In the genomic region with DNA sequence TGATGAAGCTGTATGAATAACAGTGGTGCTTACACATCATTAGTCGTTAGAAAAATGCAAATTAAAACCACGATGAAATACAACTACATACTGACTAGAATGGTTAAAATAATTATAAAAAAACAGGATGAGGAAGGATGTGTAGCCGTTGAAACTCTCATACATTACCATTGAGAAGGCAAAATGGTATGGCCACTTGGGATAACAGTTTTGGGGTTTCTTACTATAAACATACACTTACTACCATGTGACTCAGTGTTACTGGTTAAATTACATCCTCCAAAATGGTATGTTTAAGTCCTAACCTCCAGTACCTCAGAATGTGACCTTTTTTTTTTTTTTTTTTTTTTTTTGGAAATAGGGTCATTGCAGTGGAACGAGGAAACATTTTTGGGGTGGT, we compare ENCODE assay signal across 16 cellular contexts. TPM values are rescaled to one million over a fixed set of nuclear protein-coding genes. Genes with fewer than 3 reads are reported as not detected.
DNase-seq lines count a peak whose midpoint lies in the region; ATAC-seq and TF ChIP-seq lines count a peak whose summit lies in the region.
"Had no signal": no experiment of that assay in that cellular context is flagged by ENCODE, and none has a peak within 500 bp of the region (broad histone marks: within the 10 kb centered on the region; RNA-seq: fewer than 3 reads in every experiment).

No MANE protein-coding gene starts in this region.

- H3K4ac ChIP-seq in IMR-90 (ENCODE audit: low read depth, low read length), result no peak overlapping the region

- peak overlapping the region; percentile 89 for H2BK5ac ChIP-seq in IMR-90 (ENCODE audit: low read depth, low read length, poor library complexity, severe bottlenecking)

- H4K91ac ChIP-seq in IMR-90 (ENCODE audit: insufficient read depth, low read depth, low read length), result no peak overlapping the region

- CTCF ChIA-PET in IMR-90 (lab: Yijun Ruan, JAX), result no interaction called here

- H3K36me3 ChIP-seq in IMR-90 (ENCODE audit: control insufficient read depth, insufficient read depth, low read length), result no peaks in the 10 kb centered on the region
- no peaks in the 10 kb centered on the region for H3K36me3 ChIP-seq in brain microvascular endothelial cell (replicated peaks)

- H3K4me2 ChIP-seq in IMR-90 (ENCODE audit: low read depth, low read length), result no peak overlapping the region

- no peak overlapping the region for H3K9ac ChIP-seq in IMR-90 (ENCODE audit: low read depth, low read length)

- H2BK20ac ChIP-seq in IMR-90 (ENCODE audit: low read depth, low read length), result no peak overlapping the region

- TF ChIP-seq POLR2A in IMR-90 (IDR thresholded peaks at IDR 0.05; ENCODE audit: low read depth, low read length), result no peak

- H3K9me1 ChIP-seq in IMR-90 (ENCODE audit: insufficient read depth, low read length), result peaks cover 9% of the 10 kb centered on the region

- no peak overlapping the region for H2BK120ac ChIP-seq in IMR-90 (ENCODE audit: low read depth, low read length)

- no TSS peak for BruUV-seq in IMR-90 (replicated peaks; lab: Mats Ljungman, UMichigan)

- dilution Hi-C loops in IMR-90 (cut with HindIII; ENCODE audit: low sequenced_read_pairs, unreplicated experiment), result no loop called here

- H3K56ac ChIP-seq in IMR-90 (ENCODE audit: extremely low read depth, insufficient read depth, low read length), result no peak overlapping the region

- TF ChIP-seq RAD21 in IMR-90 (IDR thresholded peaks at IDR 0.05; ENCODE audit: low read length), result no peak

- TF ChIP-seq CTCF in IMR-90 (conservative IDR thresholded peaks at IDR 0.05; ENCODE audit: low read depth, low read length) (no peak), brain microvascular endothelial cell (IDR thresholded peaks at IDR 0.05; ENCODE audit: low read depth, low read length, missing control alignments) (no peak)

- no peak overlapping the region for H2AK9ac ChIP-seq in IMR-90 (replicated peaks; ENCODE audit: low read depth, low read length, poor library complexity)

- H2BK15ac ChIP-seq in IMR-90 (ENCODE audit: low read depth, low read length), result no peak overlapping the region

- H3K79me1 ChIP-seq in IMR-90 (ENCODE audit: low read depth in 1 of 2, low read length in 2 of 2), result peaks cover 13 to 46% of the 10 kb centered on the region in 2 experiments

- peak; percentile 62 for DNase-seq in ELR (ENCODE audit: low read depth)
- DNase-seq in IMR-90, result peak; percentile 72
- no peak for DNase-seq in epithelial cell of prostate (ENCODE audit: low read depth, low spot score)
- DNase-seq in DMS79 treated with DMSO at 0.1 percent for 48 hours (lab: John Stamatoyannopoulos, UW), result no peak
- no peak for DNase-seq in brain microvascular endothelial cell
- no peak for DNase-seq in SW 1271 (lab: John Stamatoyannopoulos, UW)
- no peak for DNase-seq in midbrain (lab: John Stamatoyannopoulos, UW)
- DNase-seq: DMS 273 treated with DMSO at 0.1 percent for 48 hours, GOT3, Karpas-422, NCI-H1417 treated with DMSO at 0.1 percent for 48 hours, NCI-H1930, NCI-H226, NCI-H524, SJCRH30 had no signal

- in situ Hi-C loops in IMR-90 (cut with MboI; ENCODE audit: low sequenced_read_pairs), result no loop called here
- in situ Hi-C loops in brain microvascular endothelial cell (cut with HindIII; ENCODE audit: low pct_ligation_motif_present, low sequenced_read_pairs), result no loop called here

- no CpG with 5 or more reads among the region's 4 CpGs for WGBS in IMR-90 (ENCODE audit: extremely low coverage in 2 of 2, insufficient read length in 1 of 2), 2 experiments

- H3K14ac ChIP-seq in IMR-90 (replicated peaks; ENCODE audit: low read depth, low read length), result no peak overlapping the region

- H3K4me1 ChIP-seq in IMR-90 (ENCODE audit: control insufficient read depth, insufficient read depth, low read length), result peaks cover 5% of the 10 kb centered on the region
- H3K4me1 ChIP-seq: SJCRH30 had no signal

- no peaks in the 10 kb centered on the region for H3K27me3 ChIP-seq in IMR-90 (ENCODE audit: control insufficient read depth, insufficient read depth, low read length)
- no peaks in the 10 kb centered on the region for H3K27me3 ChIP-seq in brain microvascular endothelial cell (replicated peaks)
- H3K27me3 ChIP-seq: SJCRH30 had no signal

- no peak overlapping the region for H2AK5ac ChIP-seq in IMR-90 (ENCODE audit: low read depth, low read length)

- no peak overlapping the region for H3K23ac ChIP-seq in IMR-90 (ENCODE audit: low read depth, low read length)

- H3K9me3 ChIP-seq in IMR-90 (ENCODE audit: control insufficient read depth, insufficient read depth, low read length), result no peaks in the 10 kb centered on the region
- H3K9me3 ChIP-seq: SJCRH30 had no signal

- intact Hi-C loops in IMR-90 (cut with micrococcal nuclease), result no loop called here

- H3K18ac ChIP-seq in IMR-90 (ENCODE audit: low read depth, low read length), result no peak overlapping the region

- peaks cover 17% of the 10 kb centered on the region; the same call in 1 of the 2 replicates for H4K20me1 ChIP-seq in IMR-90 (ENCODE audit: insufficient read depth, low read length)

- no peak overlapping the region for H3K4me3 ChIP-seq in IMR-90 (ENCODE audit: insufficient read depth, low read depth, low read length)
- H3K4me3 ChIP-seq in brain microvascular endothelial cell (ENCODE audit: low read depth, low read length), result no peak overlapping the region
- H3K4me3 ChIP-seq: SJCRH30 had no signal

- H3K27ac ChIP-seq in IMR-90 (ENCODE audit: insufficient read depth, low read length), result no peak overlapping the region
- H3K27ac ChIP-seq in epithelial cell of prostate, result peak overlapping the region; percentile 84
- H3K27ac ChIP-seq in brain microvascular endothelial cell, result no peak overlapping the region
- H3K27ac ChIP-seq: HL-60, SJCRH30 had no signal

- POLR2A ChIA-PET in IMR-90 (lab: Charles Lee; ENCODE audit: unreplicated experiment), result no interaction called here

- no peak; the same call in 1 of the 2 replicates for ATAC-seq in IMR-90 (ENCODE audit: low read depth)

- no peak overlapping the region for H4K8ac ChIP-seq in IMR-90 (ENCODE audit: low read depth in 2 of 2, low read length in 2 of 2)

- H2AFZ ChIP-seq in IMR-90 (replicated peaks; ENCODE audit: low read length, poor library complexity), result no peak overlapping the region

- no peak overlapping the region for H4K5ac ChIP-seq in IMR-90 (ENCODE audit: low read depth, low read length)

TF ChIP-seq in IMR-90, 13 proteins besides CTCF, POLR2A, EP300 and RAD21:
- TF ChIP-seq CEBPB (IDR thresholded peaks at IDR 0.05; ENCODE audit: low read depth, low read length) (no peak), RFX5 (IDR thresholded peaks at IDR 0.05; ENCODE audit: low read depth, low read length) (no peak), BHLHE40 (IDR thresholded peaks at IDR 0.05; ENCODE audit: low read depth, low read length) (no peak), NFE2L2 (IDR thresholded peaks at IDR 0.05; ENCODE audit: low read depth, low read length) (no peak), MXI1 (IDR thresholded peaks at IDR 0.05; ENCODE audit: borderline replicate concordance, low read depth, low read length) (no peak), CHD1 (IDR thresholded peaks at IDR 0.05; ENCODE audit: low read depth, low read length) (no peak), FOS (IDR thresholded peaks at IDR 0.05; ENCODE audit: low read depth, low read length) (no peak), SMC3 (IDR thresholded peaks at IDR 0.05; ENCODE audit: low read depth, low read length) (no peak), RCOR1 (IDR thresholded peaks at IDR 0.05; ENCODE audit: insufficient replicate concordance, low read length) (no peak), MAFK (IDR thresholded peaks at IDR 0.05; ENCODE audit: low read depth, low read length) (no peak), MAZ (IDR thresholded peaks at IDR 0.05; ENCODE audit: borderline replicate concordance, low read depth, low read length) (no peak)
- TF ChIP-seq, protein P1, sequence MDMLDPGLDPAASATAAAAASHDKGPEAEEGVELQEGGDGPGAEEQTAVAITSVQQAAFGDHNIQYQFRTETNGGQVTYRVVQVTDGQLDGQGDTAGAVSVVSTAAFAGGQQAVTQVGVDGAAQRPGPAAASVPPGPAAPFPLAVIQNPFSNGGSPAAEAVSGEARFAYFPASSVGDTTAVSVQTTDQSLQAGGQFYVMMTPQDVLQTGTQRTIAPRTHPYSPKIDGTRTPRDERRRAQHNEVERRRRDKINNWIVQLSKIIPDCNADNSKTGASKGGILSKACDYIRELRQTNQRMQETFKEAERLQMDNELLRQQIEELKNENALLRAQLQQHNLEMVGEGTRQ (IDR thresholded peaks at IDR 0.05; ENCODE audit: low read depth, low read length), result no peak
- TF ChIP-seq, protein P2, sequence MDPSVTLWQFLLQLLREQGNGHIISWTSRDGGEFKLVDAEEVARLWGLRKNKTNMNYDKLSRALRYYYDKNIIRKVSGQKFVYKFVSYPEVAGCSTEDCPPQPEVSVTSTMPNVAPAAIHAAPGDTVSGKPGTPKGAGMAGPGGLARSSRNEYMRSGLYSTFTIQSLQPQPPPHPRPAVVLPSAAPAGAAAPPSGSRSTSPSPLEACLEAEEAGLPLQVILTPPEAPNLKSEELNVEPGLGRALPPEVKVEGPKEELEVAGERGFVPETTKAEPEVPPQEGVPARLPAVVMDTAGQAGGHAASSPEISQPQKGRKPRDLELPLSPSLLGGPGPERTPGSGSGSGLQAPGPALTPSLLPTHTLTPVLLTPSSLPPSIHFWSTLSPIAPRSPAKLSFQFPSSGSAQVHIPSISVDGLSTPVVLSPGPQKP (IDR thresholded peaks at IDR 0.05; ENCODE audit: borderline replicate concordance, low read depth, low read length), result no peak

RNA-seq across cellular contexts. Expression of gene UBE2E3, which starts 58.4 kb away (rescaled TPM):
- total RNA-seq in IMR-90 (2012; rRNA removed), result 92.8 and 106 TPM in 2 replicates
- polyA plus RNA-seq in IMR-90 (2012; rRNA removed), result 89.7 and 114 TPM in 2 replicates
- polyA plus RNA-seq in IMR-90 (2012; cell fraction: cytosol; rRNA removed), result 43.0 and 45.4 TPM in 2 replicates
- polyA plus RNA-seq in IMR-90 (2012; cell fraction: nucleus; rRNA removed; ENCODE audit: low replicate concordance), result 17.3 and 152 TPM in 2 replicates

Comparison
In these comparisons a context has a peak if more than half of its experiments do, and no peak if none do; other contexts are left out.
1. DNase-seq: peak in ELR (single experiment) and IMR-90 (single experiment); none in epithelial cell of prostate (single experiment), DMS79 treated with DMSO at 0.1 percent for 48 hours (single experiment), brain microvascular endothelial cell (single experiment), SW 1271 (0 of 2) and midbrain (single experiment).